16 cellular contexts compared by ENCODE assay signal in genomic region chr1:2126331-2127180, GRCh38.
DNase-seq lines count a peak whose midpoint lies in the region; ATAC-seq, FAIRE-seq and TF ChIP-seq lines count a peak whose summit lies in the region.
"Had no signal": no experiment of that assay in that cellular context is flagged by ENCODE, and none has a peak within 500 bp of the region (broad histone marks: within the 10 kb centered on the region; RNA-seq: fewer than 3 reads in every experiment).

No MANE protein-coding gene starts in this region.

- no peak for TF ChIP-seq CTCF in upper lobe of left lung (IDR thresholded peaks at IDR 0.05)

- TF ChIP-seq POLR2A in upper lobe of left lung (IDR thresholded peaks at IDR 0.05) (no peak), GM12892 (IDR thresholded peaks at IDR 0.05; ENCODE audit: low read depth, low read length) (no peak)

- H3K9me3 Mint-ChIP-seq in activated T-cell treated with anti-CD3 and anti-CD28 coated beads, Interleukin-2, amount 50 U/mL, for 4 hours: no peaks in the 10 kb centered on the region
- peaks cover under 1% of the 10 kb centered on the region for H3K9me3 Mint-ChIP-seq in activated CD8-positive, alpha-beta T cell treated with anti-CD3 and anti-CD28 coated beads, Interleukin-2, amount 10 ng/mL, durations not matched to agents 7 days and 5 days (ENCODE audit: insufficient read depth)
- H3K9me3 Mint-ChIP-seq: immature natural killer cell had no signal

- H3K4me3 Mint-ChIP-seq in activated T-cell treated with anti-CD3 and anti-CD28 coated beads, Interleukin-2, amount 50 U/mL, for 4 hours: peak overlapping the region; percentile 69
- H3K4me3 Mint-ChIP-seq in activated CD8-positive, alpha-beta T cell treated with anti-CD3 and anti-CD28 coated beads, Interleukin-2, amount 10 ng/mL, durations not matched to agents 7 days and 5 days: peak overlapping the region; percentile 53

- H3K4me1 Mint-ChIP-seq in activated T-cell treated with anti-CD3 and anti-CD28 coated beads, Interleukin-2, amount 50 U/mL, for 4 hours (ENCODE audit: low read depth): peaks cover 16% of the 10 kb centered on the region
- H3K4me1 Mint-ChIP-seq in activated CD8-positive, alpha-beta T cell treated with anti-CD3 and anti-CD28 coated beads, Interleukin-2, amount 10 ng/mL, durations not matched to agents 7 days and 5 days (ENCODE audit: low read depth): peaks cover 12% of the 10 kb centered on the region

- H3K27ac Mint-ChIP-seq in activated CD8-positive, alpha-beta T cell treated with anti-CD3 and anti-CD28 coated beads, Interleukin-2, amount 10 ng/mL, durations not matched to agents 7 days and 5 days: peak overlapping the region; percentile 79

- 56 to 67% methylated on average over 7 to 16 of the region's 39 CpGs for WGBS in upper lobe of left lung, 2 donors

- H3K27me3 Mint-ChIP-seq in activated T-cell treated with anti-CD3 and anti-CD28 coated beads, Interleukin-2, amount 50 U/mL, for 4 hours (ENCODE audit: low read depth): no peaks in the 10 kb centered on the region
- H3K27me3 Mint-ChIP-seq in activated CD8-positive, alpha-beta T cell treated with anti-CD3 and anti-CD28 coated beads, Interleukin-2, amount 10 ng/mL, durations not matched to agents 7 days and 5 days (ENCODE audit: low read depth): no peaks in the 10 kb centered on the region

- CTCF ChIA-PET in activated CD8-positive, alpha-beta T cell treated with anti-CD3 and anti-CD28 coated beads, Interleukin-2, amount 10 ng/mL, durations not matched to agents 7 days and 5 days (lab: Charles Lee): interaction anchor here (1.0 to 1.6 kb wide), 6 partner anchors 13 to 68 kb away, joined by 3 to 5 read pairs (median 4); partner anchors contain the start of gene FAAP20

- H3K27me3 ChIP-seq in layer of hippocampus (ENCODE audit: control insufficient read depth, insufficient read depth, low read length) (no peaks in the 10 kb centered on the region), upper lobe of left lung (no peaks in the 10 kb centered on the region)
- H3K27me3 ChIP-seq: BE2C, brain microvascular endothelial cell, thyroid gland had no signal

- H3K36me3 ChIP-seq in upper lobe of left lung: no peaks in the 10 kb centered on the region
- H3K36me3 ChIP-seq: BE2C, brain microvascular endothelial cell, thyroid gland had no signal

- peak; percentile 37 to 55 for ATAC-seq in activated T-cell treated with anti-CD3 and anti-CD28 coated beads, Interleukin-2, amount 50 U/mL, for 4 hours
- ATAC-seq in activated CD8-positive, alpha-beta T cell treated with anti-CD3 and anti-CD28 coated beads, Interleukin-2, amount 10 ng/mL, durations not matched to agents 7 days and 5 days: peak; percentile 73
- peak in 1 of 2 donors; percentile 14 for ATAC-seq in upper lobe of left lung (ENCODE audit: low FRiP score in 2 of 2)

- FAIRE-seq in GM12892 (lab: Jason Lieb, UNC): no peak

- peak overlapping the region; percentile 52 for H3K27ac ChIP-seq in layer of hippocampus (ENCODE audit: low read depth, low read length)
- H3K27ac ChIP-seq in upper lobe of left lung: peak overlapping the region; percentile 69 to 94 (median 84)
- H3K27ac ChIP-seq: brain microvascular endothelial cell had no signal

- H3K36me3 Mint-ChIP-seq in activated T-cell treated with anti-CD3 and anti-CD28 coated beads, Interleukin-2, amount 50 U/mL, for 4 hours (ENCODE audit: insufficient read depth): no peaks in the 10 kb centered on the region
- H3K36me3 Mint-ChIP-seq in activated CD8-positive, alpha-beta T cell treated with anti-CD3 and anti-CD28 coated beads, Interleukin-2, amount 10 ng/mL, durations not matched to agents 7 days and 5 days (ENCODE audit: low read depth): no peaks in the 10 kb centered on the region

- no peak overlapping the region for H3K4me3 ChIP-seq in upper lobe of left lung
- H3K4me3 ChIP-seq: thyroid gland had no signal

- H3K9me3 ChIP-seq in upper lobe of left lung: no peaks in the 10 kb centered on the region
- H3K9me3 ChIP-seq: BE2C, thyroid gland had no signal

- no peak for TF ChIP-seq EP300 in upper lobe of left lung (IDR thresholded peaks at IDR 0.05)

- POLR2A ChIA-PET in activated CD8-positive, alpha-beta T cell treated with anti-CD3 and anti-CD28 coated beads, Interleukin-2, amount 10 ng/mL, durations not matched to agents 7 days and 5 days (lab: Charles Lee): interaction anchor here (0.5 to 0.6 kb wide), 2 partner anchors 252 to 374 kb away, joined by 3 to 4 read pairs; no protein-coding TSS in a partner anchor

- DNase-seq in activated T-cell treated with anti-CD3 and anti-CD28 coated beads, Interleukin-2, amount 50 U/mL, for 4 hours: no peak
- no peak for DNase-seq in activated T-cell treated with anti-CD3 and anti-CD28 coated beads, Interleukin-2, amount 50 U/mL, for 1 hour
- DNase-seq in activated CD8-positive, alpha-beta T cell treated with anti-CD3 and anti-CD28 coated beads, Interleukin-2, amount 10 ng/mL, durations not matched to agents 7 days and 5 days: no peak
- peak in 1 of 2 donors; percentile 80 for DNase-seq in upper lobe of left lung
- DNase-seq in GM12892 (ENCODE audit: insufficient read length): no peak
- DNase-seq in NCI-H1436 (lab: John Stamatoyannopoulos, UW): no peak
- DNase-seq in 8988T: no peak
- DNase-seq: activated CD4-positive, CD25-positive, alpha-beta regulatory T cell treated with anti-CD3 and anti-CD28 coated beads, Interleukin-2, amount 50 U/mL, for 72 hours; BE2C; brain microvascular endothelial cell; immature natural killer cell; NCI-H187; occipital lobe; stimulated activated CD4-positive, alpha-beta T cell treated with anti-CD3 and anti-CD28 coated beads, Interleukin-4, amount 100 ng/mL, for 24 hours had no signal

- H3K4me1 ChIP-seq in upper lobe of left lung: peaks cover 0 to 35% (median 24%) of the 10 kb centered on the region in 4 donors
- H3K4me1 ChIP-seq: BE2C had no signal
